Comparison of ENCODE assay signal across 8 cellular contexts in genomic region chr7:1569833-1570632, GRCh38. TPM values are rescaled to one million over a fixed set of nuclear protein-coding genes. Genes with fewer than 3 reads are reported as not detected.
A peak's percentile ranks its signal among the peaks of the same experiment; 100 is the strongest.
DNase-seq lines count a peak whose midpoint lies in the region; ATAC-seq, FAIRE-seq and TF ChIP-seq lines count a peak whose summit lies in the region.

Gene PSMG3 (minus strand): TSS chr7:1570032. CDS start chr7:1569339, 693 bp downstream.

- TF ChIP-seq EP300 in HepG2 (IDR thresholded peaks at IDR 0.05; ENCODE audit: low read depth in 2 of 2, low read length in 2 of 2): 0 out of 4 replicates have a peak, but pooled peaks of 1 of the 2 experiments have one; percentile 13
- no peak; the same call in 1 of the 2 replicates for TF ChIP-seq EP300 in HepG2 (CRISPR knock-in tag; IDR thresholded peaks at IDR 0.05; ENCODE audit: borderline replicate concordance)

- POLR2A ChIA-PET in activated CD4-positive, alpha-beta T cell treated with anti-CD3 and anti-CD28 coated beads, Interleukin-2, amount 10 ng/mL, durations not matched to agents 7 days and 5 days (lab: Charles Lee): no interaction called here
- POLR2A ChIA-PET in HepG2 (lab: Yijun Ruan, JAX): interaction anchor here (1.5 to 2.1 kb wide), 2 partner anchors 15 to 33 kb away, joined by 5 to 6 read pairs; partner anchors contain the start of gene TMEM184A

- peak; percentile 59 to 76 for TF ChIP-seq POLR2A in HepG2 (IDR thresholded peaks at IDR 0.05; ENCODE audit: insufficient read depth in 1 of 2, low read depth in 2 of 2, low read length in 2 of 2)

- CTCF ChIA-PET in activated CD4-positive, alpha-beta T cell treated with anti-CD3 and anti-CD28 coated beads, Interleukin-2, amount 10 ng/mL, durations not matched to agents 7 days and 5 days (lab: Charles Lee): interaction anchor here (0.6 to 1.6 kb wide), 3 partner anchors 9 to 137 kb away, joined by 3 to 5 read pairs (median 3); no protein-coding TSS in a partner anchor
- CTCF ChIA-PET in HepG2 (lab: Yijun Ruan, JAX; ENCODE audit: low intra/inter-chr PET ratio, low total read pairs): no interaction called here

- H3K4me3 ChIP-seq in BLaER1 (peak within 1 kb of the TSS; percentile 87), HepG2 (replicated peaks in 1 of 3; ENCODE audit: insufficient read depth in 1 of 3, low read depth in 2 of 3, low read length in 3 of 3) (peak within 1 kb of the TSS; percentile 68 to 96 (median 86))

- peak; percentile 41 for TF ChIP-seq CTCF in HepG2 (CRISPR knock-in tag; IDR thresholded peaks at IDR 0.05)

- no peaks in the 10 kb centered on the region for H3K9me3 Mint-ChIP-seq in activated CD4-positive, alpha-beta T cell treated with anti-CD3 and anti-CD28 coated beads, Interleukin-2, amount 10 ng/mL, durations not matched to agents 7 days and 5 days

- no peak within 1 kb of the TSS for H2AFZ ChIP-seq in HepG2 (ENCODE audit: low read length)

- BruUV-seq in HepG2 (replicated peaks; lab: Mats Ljungman, UMichigan): no TSS peak

- H3K9ac ChIP-seq in BLaER1 (peak within 1 kb of the TSS; percentile 94), HepG2 (ENCODE audit: insufficient read depth, low read depth, low read length) (peak within 1 kb of the TSS; percentile 97)

- peak within 1 kb of the TSS; percentile 86 for H3K4me3 Mint-ChIP-seq in activated CD4-positive, alpha-beta T cell treated with anti-CD3 and anti-CD28 coated beads, Interleukin-2, amount 10 ng/mL, durations not matched to agents 7 days and 5 days

- intact Hi-C loops in HepG2 (cut with micrococcal nuclease; ENCODE audit: unreplicated experiment): no loop called here

- no peaks in the 10 kb centered on the region for H3K27me3 ChIP-seq in BLaER1
- H3K27me3 ChIP-seq in HepG2 (ENCODE audit: control insufficient read depth in 1 of 2, insufficient read depth in 2 of 2, low read length in 2 of 2): no peaks in the 10 kb centered on the region; a peak in 1 of 5 replicates

- 2% methylated on average over 13 of the region's 95 CpGs for WGBS in HepG2 (ENCODE audit: low lambda C conversion rate)

- in situ Hi-C loops in HepG2 (cut with HindIII; ENCODE audit: extremely low pct_ligation_motif_present, low pct_unique_long_range_greater_than_20kb): no loop called here

- DNase-seq in GM19238 (ENCODE audit: insufficient read length, low spot score): peak; percentile 98
- DNase-seq in NCI-H526 (lab: John Stamatoyannopoulos, UW): peak; percentile 63 to 95
- DNase-seq in activated CD4-positive, alpha-beta T cell treated with anti-CD3 and anti-CD28 coated beads, Interleukin-2, amount 10 ng/mL, durations not matched to agents 7 days and 5 days: peak; percentile 89
- DNase-seq in dedifferentiated amniotic fluid mesenchymal stem cell (ENCODE audit: extremely low spot score): peak; percentile 88
- peak; percentile 78 for DNase-seq in HepG2 (ENCODE audit: low spot score)
- peak; percentile 83 to 89 for DNase-seq in stimulated activated CD4-positive, alpha-beta T cell treated with anti-CD3 and anti-CD28 coated beads, Interleukin-2, amount 100 ng/mL, for 48 hours

- no peaks in the 10 kb centered on the region for H3K27me3 Mint-ChIP-seq in activated CD4-positive, alpha-beta T cell treated with anti-CD3 and anti-CD28 coated beads, Interleukin-2, amount 10 ng/mL, durations not matched to agents 7 days and 5 days

- peak within 1 kb of the TSS; percentile 95 for H3K27ac ChIP-seq in BLaER1
- H3K27ac ChIP-seq in HepG2 (ENCODE audit: extremely low read length, insufficient read depth, low read length): peak within 1 kb of the TSS; percentile 87

- peaks cover 7% of the 10 kb centered on the region for H3K79me2 ChIP-seq in HepG2 (ENCODE audit: insufficient read depth, low read length)

- ATAC-seq in HG03439 (IDR thresholded peaks at IDR 0.05; ENCODE audit: unreplicated experiment) (peak; percentile 85), HepG2 (peak; percentile 96)

- H3K4me1 Mint-ChIP-seq in activated CD4-positive, alpha-beta T cell treated with anti-CD3 and anti-CD28 coated beads, Interleukin-2, amount 10 ng/mL, durations not matched to agents 7 days and 5 days: peaks cover 35% of the 10 kb centered on the region

- peaks cover 71% of the 10 kb centered on the region for H3K4me1 ChIP-seq in BLaER1
- H3K4me1 ChIP-seq in HepG2 (ENCODE audit: insufficient read depth, low read length): peaks cover 37% of the 10 kb centered on the region

- TF ChIP-seq RAD21 in HepG2 (CRISPR knock-in tag; IDR thresholded peaks at IDR 0.05): peak; percentile 69; the same call in 1 of the 2 replicates

- H3K4me2 ChIP-seq in BLaER1 (peak within 1 kb of the TSS; percentile 87), HepG2 (ENCODE audit: low read depth, low read length) (peak within 1 kb of the TSS; percentile 91)

- H3K36me3 ChIP-seq in BLaER1: 0 out of 2 replicates have a peak, but pooled peaks cover 2% of the 10 kb centered on the region
- peaks cover 2 to 14% of the 10 kb centered on the region in 2 experiments; a peak in 2 of 5 replicates for H3K36me3 ChIP-seq in HepG2 (replicated peaks in 1 of 2; ENCODE audit: control insufficient read depth in 1 of 2, insufficient read depth in 2 of 2, low read length in 2 of 2)

- FAIRE-seq in HepG2 (lab: Jason Lieb, UNC): no peak

- H4K20me1 ChIP-seq in BLaER1: no peaks in the 10 kb centered on the region
- H4K20me1 ChIP-seq in HepG2 (ENCODE audit: insufficient read depth, low read length): no peaks in the 10 kb centered on the region

- peaks cover 11% of the 10 kb centered on the region for H3K36me3 Mint-ChIP-seq in activated CD4-positive, alpha-beta T cell treated with anti-CD3 and anti-CD28 coated beads, Interleukin-2, amount 10 ng/mL, durations not matched to agents 7 days and 5 days (ENCODE audit: low read depth)

- H3K27ac Mint-ChIP-seq in activated CD4-positive, alpha-beta T cell treated with anti-CD3 and anti-CD28 coated beads, Interleukin-2, amount 10 ng/mL, durations not matched to agents 7 days and 5 days: peak within 1 kb of the TSS; percentile 95

- H3K9me3 ChIP-seq in BLaER1 (no peaks in the 10 kb centered on the region), HepG2 (ENCODE audit: low read length) (no peaks in the 10 kb centered on the region)

TF ChIP-seq in HepG2, 621 proteins besides CTCF, POLR2A, EP300 and RAD21 (continues in another document):
- peak; percentile 57; the same call in 1 of the 2 replicates for TF ChIP-seq PRDM10 (CRISPR knock-in tag; IDR thresholded peaks at IDR 0.05; ENCODE audit: low read depth)

RNA-seq across cellular contexts. Expression of gene PSMG3, which starts in this region (rescaled TPM):
- total RNA-seq in activated CD4-positive, alpha-beta T cell treated with anti-CD3 and anti-CD28 coated beads, Interleukin-2, amount 10 ng/mL, durations not matched to agents 7 days and 5 days: 10 to 100 TPM; 23.1 to 29.3 TPM
- total RNA-seq in HepG2 (2016; rRNA removed; fragmentation: Illumina TruSeq; extraction: Trizol): 46.7 and 48.4 TPM in 2 replicates
- total RNA-seq in HepG2 (2016; cell fraction: cytosol; rRNA removed; fragmentation: Illumina TruSeq; extraction: Trizol; ENCODE audit: low read depth): 83.1 and 98.2 TPM in 2 replicates
- total RNA-seq in HepG2 (2016; cell fraction: insoluble cytoplasmic fraction; rRNA removed; fragmentation: Illumina TruSeq; extraction: Trizol): 50.6 and 51.2 TPM in 2 replicates
- total RNA-seq in HepG2 (2016; cell fraction: membrane; rRNA removed; fragmentation: Illumina TruSeq; extraction: Trizol): 102 and 118 TPM in 2 replicates
- 24.1 and 28.4 TPM in 2 replicates for total RNA-seq in HepG2 (2016; cell fraction: nucleus; rRNA removed; fragmentation: Illumina TruSeq; extraction: Trizol)
- polyA plus RNA-seq in HepG2 (2011; rRNA removed): 29.3 and 29.6 TPM in 2 replicates
- polyA plus RNA-seq in HepG2 (2011; cell fraction: cytosol; rRNA removed): 36.1 and 44.9 TPM in 2 replicates
- 29.2 and 39.8 TPM in 2 replicates for polyA plus RNA-seq in HepG2 (2011; cell fraction: nucleus; rRNA removed)
- 15.8 and 28.3 TPM in 2 replicates for polyA plus RNA-seq in HepG2 (2012)
- 72.7 and 106 TPM in 2 replicates for polyA plus RNA-seq in HepG2 (2016; cell fraction: cytosol; fragmentation: Illumina TruSeq; extraction: Trizol; ENCODE audit: low read depth)
- 49.5 and 55.3 TPM in 2 replicates for polyA plus RNA-seq in HepG2 (2016; cell fraction: insoluble cytoplasmic fraction; fragmentation: Illumina TruSeq; extraction: Trizol; ENCODE audit: low read depth)
- 82.6 and 104 TPM in 2 replicates for polyA plus RNA-seq in HepG2 (2016; cell fraction: membrane; fragmentation: Illumina TruSeq; extraction: Trizol; ENCODE audit: low read depth)
- polyA plus RNA-seq in HepG2 (2016; cell fraction: nucleus; fragmentation: Illumina TruSeq; extraction: Trizol; ENCODE audit: insufficient read depth, low read depth): 48.5 and 51.1 TPM in 2 replicates
- 17.7 and 43.7 TPM in 2 replicates for polyA minus RNA-seq in HepG2 (2011; rRNA and poly(A)+ RNA removed; ENCODE audit: low replicate concordance)
- 8.9 and 9.7 TPM in 2 replicates for polyA minus RNA-seq in HepG2 (2011; cell fraction: cytosol; rRNA and poly(A)+ RNA removed)
- 4.7 and 6.2 TPM in 2 replicates for polyA minus RNA-seq in HepG2 (2011; cell fraction: nucleus; rRNA and poly(A)+ RNA removed)

Comparison
In these comparisons a context has a peak if more than half of its experiments do, and no peak if none do; other contexts are left out.
1. Peak in every context shown above with its lines: DNase-seq, ATAC-seq, H3K4me3 ChIP-seq and H3K27ac ChIP-seq.